Comparison of ENCODE assay signal across 2 cellular contexts in the genomic region with DNA sequence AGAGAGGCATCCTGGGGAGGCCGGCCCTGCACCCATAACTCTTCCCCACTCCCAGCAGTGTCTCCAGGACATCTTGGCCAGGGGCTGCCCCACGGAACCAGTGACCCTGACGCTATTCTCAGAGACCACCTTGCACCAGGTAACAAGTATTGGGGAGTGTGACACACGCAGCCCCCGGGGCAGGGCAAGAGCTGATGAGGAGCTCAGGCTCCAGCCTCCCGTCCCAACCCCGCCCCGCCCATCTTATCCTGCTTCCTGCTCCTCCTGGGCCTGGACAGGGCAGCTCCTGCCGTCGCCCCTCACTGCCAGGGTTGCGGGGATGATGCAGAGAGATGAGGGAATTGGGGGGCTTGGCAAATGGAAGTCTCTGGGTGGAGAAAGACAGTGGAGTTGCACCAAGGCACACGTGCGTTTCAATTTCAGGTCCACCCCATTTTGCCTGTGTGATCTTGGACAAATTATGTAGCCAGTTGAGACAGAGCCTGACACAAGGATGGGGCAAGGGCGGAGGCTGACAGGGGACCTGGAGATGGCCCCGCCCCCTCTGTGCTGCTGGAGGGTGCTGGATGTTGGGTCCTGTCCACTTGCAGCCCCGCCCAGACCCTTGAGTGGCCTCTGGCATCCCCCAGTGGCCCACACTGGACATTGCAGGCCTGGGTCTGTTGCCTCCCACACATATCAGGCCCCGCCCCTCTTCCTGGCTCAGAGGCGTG.
A peak's percentile ranks its signal among the peaks of the same experiment; 100 is the strongest.
TF ChIP-seq lines count a peak whose summit lies in the region.

No MANE protein-coding gene starts in this region.

TF ChIP-seq in WTC11, 78 proteins besides CTCF, POLR2A, EP300 and RAD21:
- TF ChIP-seq FOXK1 (CRISPR knock-in tag; IDR thresholded peaks at IDR 0.05) (0 out of 2 replicates have a peak, but pooled peaks have one; percentile 24), ZNF121 (CRISPR knock-in tag; IDR thresholded peaks at IDR 0.05) (peak; percentile 47; the same call in 1 of the 2 replicates), FOXJ3 (CRISPR knock-in tag; IDR thresholded peaks at IDR 0.05; ENCODE audit: borderline replicate concordance) (no peak), SP1 (CRISPR knock-in tag; conservative IDR thresholded peaks at IDR 0.05) (peak; percentile 87), ZNF281 (CRISPR knock-in tag; IDR thresholded peaks at IDR 0.05) (no peak)

TF ChIP-seq in HepG2, 621 proteins besides CTCF, POLR2A, EP300 and RAD21 (continues in another document):
- no peak for TF ChIP-seq ZNF441 (CRISPR knock-in tag; IDR thresholded peaks at IDR 0.05; ENCODE audit: borderline replicate concordance)
- peak; percentile 95 for TF ChIP-seq STAG1 (CRISPR knock-in tag; IDR thresholded peaks at IDR 0.05)
- no peak for TF ChIP-seq HINFP (CRISPR knock-in tag; IDR thresholded peaks at IDR 0.05; ENCODE audit: low read depth)
- TF ChIP-seq ZBTB1 (CRISPR knock-in tag; IDR thresholded peaks at IDR 0.05; ENCODE audit: borderline replicate concordance): no peak
- no peak for TF ChIP-seq ZNF446 (CRISPR knock-in tag; IDR thresholded peaks at IDR 0.05)
- TF ChIP-seq XRCC5 (optimal IDR thresholded peaks at IDR 0.05; ENCODE audit: low read length): peak; percentile 83
- no peak for TF ChIP-seq ZBTB43 (CRISPR knock-in tag; conservative IDR thresholded peaks at IDR 0.05)
- no peak for TF ChIP-seq MIXL1 (CRISPR knock-in tag; IDR thresholded peaks at IDR 0.05)
- TF ChIP-seq, protein P1, sequence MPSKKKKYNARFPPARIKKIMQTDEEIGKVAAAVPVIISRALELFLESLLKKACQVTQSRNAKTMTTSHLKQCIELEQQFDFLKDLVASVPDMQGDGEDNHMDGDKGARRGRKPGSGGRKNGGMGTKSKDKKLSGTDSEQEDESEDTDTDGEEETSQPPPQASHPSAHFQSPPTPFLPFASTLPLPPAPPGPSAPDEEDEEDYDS (CRISPR knock-in tag; IDR thresholded peaks at IDR 0.05): peak; percentile 24; the same call in 1 of the 2 replicates
- 0 out of 2 replicates have a peak, but pooled peaks have one; percentile 32 for TF ChIP-seq ZNF350 (CRISPR knock-in tag; IDR thresholded peaks at IDR 0.05; ENCODE audit: borderline replicate concordance, low read depth)
- TF ChIP-seq, protein P2, sequence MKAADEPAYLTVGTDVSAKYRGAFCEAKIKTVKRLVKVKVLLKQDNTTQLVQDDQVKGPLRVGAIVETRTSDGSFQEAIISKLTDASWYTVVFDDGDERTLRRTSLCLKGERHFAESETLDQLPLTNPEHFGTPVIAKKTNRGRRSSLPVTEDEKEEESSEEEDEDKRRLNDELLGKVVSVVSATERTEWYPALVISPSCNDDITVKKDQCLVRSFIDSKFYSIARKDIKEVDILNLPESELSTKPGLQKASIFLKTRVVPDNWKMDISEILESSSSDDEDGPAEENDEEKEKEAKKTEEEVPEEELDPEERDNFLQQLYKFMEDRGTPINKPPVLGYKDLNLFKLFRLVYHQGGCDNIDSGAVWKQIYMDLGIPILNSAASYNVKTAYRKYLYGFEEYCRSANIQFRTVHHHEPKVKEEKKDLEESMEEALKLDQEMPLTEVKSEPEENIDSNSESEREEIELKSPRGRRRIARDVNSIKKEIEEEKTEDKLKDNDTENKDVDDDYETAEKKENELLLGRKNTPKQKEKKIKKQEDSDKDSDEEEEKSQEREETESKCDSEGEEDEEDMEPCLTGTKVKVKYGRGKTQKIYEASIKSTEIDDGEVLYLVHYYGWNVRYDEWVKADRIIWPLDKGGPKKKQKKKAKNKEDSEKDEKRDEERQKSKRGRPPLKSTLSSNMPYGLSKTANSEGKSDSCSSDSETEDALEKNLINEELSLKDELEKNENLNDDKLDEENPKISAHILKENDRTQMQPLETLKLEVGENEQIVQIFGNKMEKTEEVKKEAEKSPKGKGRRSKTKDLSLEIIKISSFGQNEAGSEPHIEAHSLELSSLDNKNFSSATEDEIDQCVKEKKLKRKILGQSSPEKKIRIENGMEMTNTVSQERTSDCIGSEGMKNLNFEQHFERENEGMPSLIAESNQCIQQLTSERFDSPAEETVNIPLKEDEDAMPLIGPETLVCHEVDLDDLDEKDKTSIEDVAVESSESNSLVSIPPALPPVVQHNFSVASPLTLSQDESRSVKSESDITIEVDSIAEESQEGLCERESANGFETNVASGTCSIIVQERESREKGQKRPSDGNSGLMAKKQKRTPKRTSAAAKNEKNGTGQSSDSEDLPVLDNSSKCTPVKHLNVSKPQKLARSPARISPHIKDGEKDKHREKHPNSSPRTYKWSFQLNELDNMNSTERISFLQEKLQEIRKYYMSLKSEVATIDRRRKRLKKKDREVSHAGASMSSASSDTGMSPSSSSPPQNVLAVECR (CRISPR knock-in tag; IDR thresholded peaks at IDR 0.05; ENCODE audit: borderline replicate concordance): peak; percentile 23; the same call in 1 of the 2 replicates
- peak; percentile 71 for TF ChIP-seq SMC3 (IDR thresholded peaks at IDR 0.05; ENCODE audit: low read length)
- TF ChIP-seq UBTF (CRISPR knock-in tag; IDR thresholded peaks at IDR 0.05): no peak
- TF ChIP-seq SALL1 (CRISPR knock-in tag; IDR thresholded peaks at IDR 0.05): peak; percentile 71
- TF ChIP-seq, protein P3, sequence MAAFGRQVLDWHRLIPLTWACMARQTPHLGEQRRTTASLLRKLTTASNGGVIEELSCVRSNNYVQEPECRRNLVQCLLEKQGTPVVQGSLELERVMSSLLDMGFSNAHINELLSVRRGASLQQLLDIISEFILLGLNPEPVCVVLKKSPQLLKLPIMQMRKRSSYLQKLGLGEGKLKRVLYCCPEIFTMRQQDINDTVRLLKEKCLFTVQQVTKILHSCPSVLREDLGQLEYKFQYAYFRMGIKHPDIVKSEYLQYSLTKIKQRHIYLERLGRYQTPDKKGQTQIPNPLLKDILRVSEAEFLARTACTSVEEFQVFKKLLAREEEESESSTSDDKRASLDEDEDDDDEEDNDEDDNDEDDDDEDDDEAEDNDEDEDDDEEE (CRISPR knock-in tag; IDR thresholded peaks at IDR 0.05): 0 out of 2 replicates have a peak, but pooled peaks have one; percentile 30
- peak; percentile 63; the same call in 1 of the 2 replicates for TF ChIP-seq TBX2 (CRISPR knock-in tag; IDR thresholded peaks at IDR 0.05; ENCODE audit: borderline replicate concordance)
- TF ChIP-seq, protein P4, sequence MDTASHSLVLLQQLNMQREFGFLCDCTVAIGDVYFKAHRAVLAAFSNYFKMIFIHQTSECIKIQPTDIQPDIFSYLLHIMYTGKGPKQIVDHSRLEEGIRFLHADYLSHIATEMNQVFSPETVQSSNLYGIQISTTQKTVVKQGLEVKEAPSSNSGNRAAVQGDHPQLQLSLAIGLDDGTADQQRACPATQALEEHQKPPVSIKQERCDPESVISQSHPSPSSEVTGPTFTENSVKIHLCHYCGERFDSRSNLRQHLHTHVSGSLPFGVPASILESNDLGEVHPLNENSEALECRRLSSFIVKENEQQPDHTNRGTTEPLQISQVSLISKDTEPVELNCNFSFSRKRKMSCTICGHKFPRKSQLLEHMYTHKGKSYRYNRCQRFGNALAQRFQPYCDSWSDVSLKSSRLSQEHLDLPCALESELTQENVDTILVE (CRISPR knock-in tag; IDR thresholded peaks at IDR 0.05): no peak
- no peak for TF ChIP-seq MLLT10 (CRISPR knock-in tag; IDR thresholded peaks at IDR 0.05)
- TF ChIP-seq ZGPAT (CRISPR knock-in tag; IDR thresholded peaks at IDR 0.05): no peak
- TF ChIP-seq ELF3 (CRISPR knock-in tag; IDR thresholded peaks at IDR 0.05): no peak
- no peak for TF ChIP-seq FOXP1 (IDR thresholded peaks at IDR 0.05)
- TF ChIP-seq FOXP1 (CRISPR knock-in tag; IDR thresholded peaks at IDR 0.05): no peak
- TF ChIP-seq ZC3H4 (CRISPR knock-in tag; IDR thresholded peaks at IDR 0.05; ENCODE audit: borderline replicate concordance): no peak
- 0 out of 2 replicates have a peak, but pooled peaks have one; percentile 24 for TF ChIP-seq ZBTB7B (CRISPR knock-in tag; IDR thresholded peaks at IDR 0.05)
- no peak for TF ChIP-seq ZSCAN30 (CRISPR knock-in tag; IDR thresholded peaks at IDR 0.05)
- peak; percentile 53; the same call in 1 of the 2 replicates for TF ChIP-seq CBX5 (CRISPR knock-in tag; IDR thresholded peaks at IDR 0.05; ENCODE audit: borderline replicate concordance)
- peak; percentile 26; the same call in 1 of the 2 replicates for TF ChIP-seq ZNF121 (CRISPR knock-in tag; IDR thresholded peaks at IDR 0.05)
- TF ChIP-seq ELF1 (CRISPR knock-in tag; IDR thresholded peaks at IDR 0.05): peak; percentile 43; the same call in 1 of the 2 replicates
- no peak for TF ChIP-seq FOXA3 (CRISPR knock-in tag; IDR thresholded peaks at IDR 0.05)
- TF ChIP-seq ZNF775 (CRISPR knock-in tag; IDR thresholded peaks at IDR 0.05; ENCODE audit: borderline replicate concordance): no peak
- no peak for TF ChIP-seq TOE1 (CRISPR knock-in tag; IDR thresholded peaks at IDR 0.05)
- TF ChIP-seq TRAFD1 (CRISPR knock-in tag; IDR thresholded peaks at IDR 0.05; ENCODE audit: borderline replicate concordance): no peak
- peak; percentile 57 for TF ChIP-seq GABPB1 (CRISPR knock-in tag; IDR thresholded peaks at IDR 0.05)
- peak; percentile 57; the same call in 1 of the 2 replicates for TF ChIP-seq ZNF772 (CRISPR knock-in tag; IDR thresholded peaks at IDR 0.05)
- TF ChIP-seq NAIF1 (CRISPR knock-in tag; IDR thresholded peaks at IDR 0.05; ENCODE audit: borderline replicate concordance): no peak
- TF ChIP-seq NFKBIZ (CRISPR knock-in tag; IDR thresholded peaks at IDR 0.05): no peak
- TF ChIP-seq HNF4A (CRISPR knock-in tag; IDR thresholded peaks at IDR 0.05): no peak
- TF ChIP-seq IKZF5 (CRISPR knock-in tag; IDR thresholded peaks at IDR 0.05): 0 out of 2 replicates have a peak, but pooled peaks have one; percentile 24
- TF ChIP-seq SP5 (CRISPR knock-in tag; IDR thresholded peaks at IDR 0.05; ENCODE audit: borderline replicate concordance, low read depth): 0 out of 2 replicates have a peak, but pooled peaks have one; percentile 53
